Comparison of ENCODE assay signal across 8 cellular contexts in genomic region chr7:95686109-95686508, GRCh38.
DNase-seq lines count a peak whose midpoint lies in the region; ATAC-seq, FAIRE-seq and TF ChIP-seq lines count a peak whose summit lies in the region.

No MANE protein-coding gene starts in this region.

- ATAC-seq in HG02981 (IDR thresholded peaks at IDR 0.05; ENCODE audit: unreplicated experiment) (peak; percentile 50), left colon (peak; percentile 82), thoracic aorta (ENCODE audit: insufficient number of reproducible peaks, low FRiP score, low read depth) (peak; percentile 51), HG03520 (IDR thresholded peaks at IDR 0.05; ENCODE audit: unreplicated experiment) (no peak), HG03135 (IDR thresholded peaks at IDR 0.05; ENCODE audit: unreplicated experiment) (no peak)

- H3K4me1 ChIP-seq in breast epithelium (no peaks in the 10 kb centered on the region), thoracic aorta (ENCODE audit: control insufficient read depth in 1 of 2, low read depth in 2 of 2) (peaks cover 0 to 4% of the 10 kb centered on the region in 2 donors)

- FAIRE-seq in D721Med (lab: Jason Lieb, UNC) = no peak

- DNase-seq in D721Med (ENCODE audit: insufficient read length, low spot score) = no peak
- peak; percentile 78 for DNase-seq in NCI-H748 (lab: John Stamatoyannopoulos, UW; ENCODE audit: unreplicated experiment)
- DNase-seq in breast epithelium (ENCODE audit: low spot score in 2 of 2) = peak in 1 of 2 donors; percentile 32
- peak; percentile 44 to 68 for DNase-seq in left colon
- DNase-seq in thoracic aorta (ENCODE audit: low spot score) = peak; percentile 10

- peak; percentile 56 for TF ChIP-seq CTCF in D721Med (IDR thresholded peaks at IDR 0.05; ENCODE audit: insufficient read depth, missing control alignments)
- peak; percentile 56 to 74 (median 72) for TF ChIP-seq CTCF in breast epithelium (IDR thresholded peaks at IDR 0.05)
- peak; percentile 64 for TF ChIP-seq CTCF in thoracic aorta (IDR thresholded peaks at IDR 0.05)

- intact Hi-C loops in breast epithelium (cut with DNase I; ENCODE audit: low total_unique reads) (loop anchor here (5.0 kb wide), 1 partner anchor 159 kb away; no protein-coding TSS in a partner anchor), left colon (cut with DNase I, micrococcal nuclease) (loop anchor here in 1 of 2 donors (5.0 kb wide), 1 partner anchor 159 kb away; no protein-coding TSS in a partner anchor)

- H3K27ac ChIP-seq in breast epithelium (no peak overlapping the region), thoracic aorta (no peak overlapping the region)

- no peak for TF ChIP-seq POLR2A in breast epithelium (IDR thresholded peaks at IDR 0.05)

- H3K36me3 ChIP-seq in breast epithelium (no peaks in the 10 kb centered on the region), thoracic aorta (no peaks in the 10 kb centered on the region)

- H3K27me3 ChIP-seq in breast epithelium (no peaks in the 10 kb centered on the region), thoracic aorta (replicated peaks; ENCODE audit: insufficient read depth) (no peaks in the 10 kb centered on the region)

- H3K4me3 ChIP-seq in breast epithelium (no peak overlapping the region), thoracic aorta (no peak overlapping the region)

- H3K9me3 ChIP-seq in breast epithelium = no peaks in the 10 kb centered on the region
- no peaks in the 10 kb centered on the region for H3K9me3 ChIP-seq in thoracic aorta

Comparison
In these comparisons a context has a peak if more than half of its experiments do, and no peak if none do; other contexts are left out.
1. ATAC-seq: peak in HG02981 (single experiment), left colon (single experiment) and thoracic aorta (single experiment); none in HG03520 (single experiment) and HG03135 (single experiment).
2. Peak in every context shown above with its lines, with median percentiles within 50 percentile points of each other: CTCF ChIP-seq.